ENCODE assay signal across 8 cellular contexts in genomic region chr17:30093463-30094147, GRCh38. TPM values are rescaled to one million over a fixed set of nuclear protein-coding genes. Genes with fewer than 3 reads are reported as not detected.
DNase-seq lines count a peak whose midpoint lies in the region; ATAC-seq and TF ChIP-seq lines count a peak whose summit lies in the region.

No MANE protein-coding gene starts in this region.

- no peak overlapping the region for H3K4me3 ChIP-seq in CD8-positive, alpha-beta T cell (ENCODE audit: low read depth, low read length)
- H3K4me3 ChIP-seq in HEK293 (ENCODE audit: low read depth, low read length) (no peak overlapping the region), fibroblast of lung (replicated peaks in 1 of 4; ENCODE audit: control extremely low read depth in 1 of 4, insufficient read depth in 1 of 4, low read depth in 3 of 4, low read length in 4 of 4) (no peak overlapping the region)

- no peak overlapping the region for H3K4me3 Mint-ChIP-seq in CD8-positive, alpha-beta T cell
- no peak overlapping the region for H3K4me3 Mint-ChIP-seq in natural killer cell treated with Interleukin-12 subunit alpha and Interleukin-12 subunit beta and Interleukin-15 and Interleukin-18, amount 100 ng/mL, for 72 hours

- peak; percentile 93 for TF ChIP-seq CTCF in CD8-positive, alpha-beta T cell (IDR thresholded peaks at IDR 0.05)
- TF ChIP-seq CTCF in HEK293 (tag by site-specific recombination; IDR thresholded peaks at IDR 0.05), result peak; percentile 84
- peak; percentile 63 to 68 for TF ChIP-seq CTCF in fibroblast of lung (conservative IDR thresholded peaks at IDR 0.05 in 1 of 2, IDR thresholded peaks at IDR 0.05 in 1 of 2; ENCODE audit: low read depth in 1 of 2, low read length in 2 of 2)

- H3K79me2 ChIP-seq in fibroblast of lung (ENCODE audit: control insufficient read depth, insufficient read depth, low read length), result no peaks in the 10 kb centered on the region

- H3K9ac ChIP-seq in fibroblast of lung (ENCODE audit: insufficient read depth, low read length), result no peak overlapping the region

- no peaks in the 10 kb centered on the region for H4K20me1 ChIP-seq in fibroblast of lung (ENCODE audit: control insufficient read depth, extremely low read depth, insufficient read depth, low read length)

- peak; percentile 52 for ATAC-seq in CD8-positive, alpha-beta T cell
- ATAC-seq in natural killer cell treated with Interleukin-12 subunit alpha and Interleukin-12 subunit beta and Interleukin-15 and Interleukin-18, amount 100 ng/mL, for 72 hours, result peak; percentile 57 to 62
- no peak for ATAC-seq in GM18873 (IDR thresholded peaks at IDR 0.05; ENCODE audit: low FRiP score, unreplicated experiment)

- H3K4me2 ChIP-seq in fibroblast of lung (ENCODE audit: extremely low read depth, insufficient read depth, low read length), result peak overlapping the region; percentile 38

- no peaks in the 10 kb centered on the region for H3K36me3 Mint-ChIP-seq in CD8-positive, alpha-beta T cell
- no peaks in the 10 kb centered on the region for H3K36me3 Mint-ChIP-seq in natural killer cell treated with Interleukin-12 subunit alpha and Interleukin-12 subunit beta and Interleukin-15 and Interleukin-18, amount 100 ng/mL, for 72 hours

- H3K9me3 Mint-ChIP-seq in CD8-positive, alpha-beta T cell, result no peaks in the 10 kb centered on the region
- H3K9me3 Mint-ChIP-seq in natural killer cell treated with Interleukin-12 subunit alpha and Interleukin-12 subunit beta and Interleukin-15 and Interleukin-18, amount 100 ng/mL, for 72 hours, result no peaks in the 10 kb centered on the region

- no peak overlapping the region for H3K27ac ChIP-seq in CD8-positive, alpha-beta T cell (ENCODE audit: low read depth, low read length)
- H3K27ac ChIP-seq in HEK293 (ENCODE audit: extremely low read depth, low read depth, low read length) (no peak overlapping the region), fibroblast of lung (ENCODE audit: insufficient read depth, low read length) (no peak overlapping the region)

- no peaks in the 10 kb centered on the region for H3K9me3 ChIP-seq in CD8-positive, alpha-beta T cell (ENCODE audit: low read length)
- H3K9me3 ChIP-seq in HEK293 (ENCODE audit: control insufficient read depth, insufficient read depth, low read depth, low read length) (no peaks in the 10 kb centered on the region), fibroblast of lung (ENCODE audit: control insufficient read depth, insufficient read depth, low read depth, low read length) (no peaks in the 10 kb centered on the region)

- no peaks in the 10 kb centered on the region for H3K27me3 ChIP-seq in CD8-positive, alpha-beta T cell (ENCODE audit: insufficient read depth, low read length)
- H3K27me3 ChIP-seq in fibroblast of lung (ENCODE audit: control insufficient read depth, insufficient read depth, low read length), result no peaks in the 10 kb centered on the region

- intact Hi-C loops in CD8-positive, alpha-beta T cell (cut with DNase I, micrococcal nuclease), result loop anchor here (1.0 to 10.0 kb wide), 6 partner anchors 66 to 513 kb away; partner anchors contain the start of gene GIT1 (in 1 of the 2)

- peak overlapping the region; percentile 69 for H2AFZ ChIP-seq in fibroblast of lung (ENCODE audit: low read length)

- POLR2A ChIA-PET in CD8-positive, alpha-beta T cell (lab: Charles Lee), result interaction anchor here (0.8 to 1.1 kb wide), 2 partner anchors 11 to 12 kb away, joined by 3 read pairs; no protein-coding TSS in a partner anchor
- POLR2A ChIA-PET in HEK293 (lab: Yijun Ruan, JAX), result interaction anchor here (0.5 to 1.0 kb wide), 3 partner anchors 21 to 286 kb away, joined by 3 to 5 read pairs (median 3); partner anchors contain the start of gene SSH2

- CTCF ChIA-PET in CD8-positive, alpha-beta T cell (lab: Charles Lee), result interaction anchor here (0.6 to 6.5 kb wide), 39 partner anchors 8 to 1454 kb away, joined by 3 to 58 read pairs (median 3); partner anchors contain the start of gene NSRP1
- CTCF ChIA-PET in HEK293 (lab: Yijun Ruan, JAX), result interaction anchor here (0.6 to 7.4 kb wide), 86 partner anchors 9 to 945 kb away, joined by 3 to 137 read pairs (median 5); partner anchors contain the start of genes ABHD15, ANKRD13B, SSH2 and TP53I13

- peak in 5 of 7 experiments; percentile 14 to 57 (median 35) for DNase-seq in CD8-positive, alpha-beta T cell
- DNase-seq in NOMO-1 treated with DMSO at 0.1 percent for 48 hours (lab: John Stamatoyannopoulos, UW; ENCODE audit: unreplicated experiment), result peak; percentile 47
- peak; percentile 32 for DNase-seq in activated T-cell treated with anti-CD3 and anti-CD28 coated beads for 24 hours (ENCODE audit: low read depth)
- DNase-seq in fibroblast of lung (ENCODE audit: low read depth in 2 of 2), result peak; percentile 39 to 61
- DNase-seq in natural killer cell treated with Interleukin-12 subunit alpha and Interleukin-12 subunit beta and Interleukin-15 and Interleukin-18, amount 100 ng/mL, for 72 hours (ENCODE audit: low spot score), result peak; percentile 65
- DNase-seq in ureter (ENCODE audit: low spot score), result no peak

- H3K27ac Mint-ChIP-seq in CD8-positive, alpha-beta T cell, result no peak overlapping the region
- no peak overlapping the region for H3K27ac Mint-ChIP-seq in natural killer cell treated with Interleukin-12 subunit alpha and Interleukin-12 subunit beta and Interleukin-15 and Interleukin-18, amount 100 ng/mL, for 72 hours

- peaks cover 14% of the 10 kb centered on the region for H3K27me3 Mint-ChIP-seq in CD8-positive, alpha-beta T cell (ENCODE audit: low read depth)
- H3K27me3 Mint-ChIP-seq in natural killer cell treated with Interleukin-12 subunit alpha and Interleukin-12 subunit beta and Interleukin-15 and Interleukin-18, amount 100 ng/mL, for 72 hours, result peaks cover 30 to 50% of the 10 kb centered on the region in 2 donors

- no peaks in the 10 kb centered on the region for H3K36me3 ChIP-seq in CD8-positive, alpha-beta T cell (ENCODE audit: insufficient read depth, low read length)
- H3K36me3 ChIP-seq in HEK293 (ENCODE audit: control insufficient read depth in 2 of 2, insufficient read depth in 1 of 2, low read length in 2 of 2) (no peaks in the 10 kb centered on the region), fibroblast of lung (ENCODE audit: control insufficient read depth, insufficient read depth, low read length) (no peaks in the 10 kb centered on the region)

- H3K4me1 Mint-ChIP-seq in CD8-positive, alpha-beta T cell (ENCODE audit: low read depth), result peaks cover 4% of the 10 kb centered on the region
- H3K4me1 Mint-ChIP-seq in natural killer cell treated with Interleukin-12 subunit alpha and Interleukin-12 subunit beta and Interleukin-15 and Interleukin-18, amount 100 ng/mL, for 72 hours (ENCODE audit: low read depth in 2 of 2), result peaks cover 6 to 14% of the 10 kb centered on the region in 2 donors

- no peaks in the 10 kb centered on the region for H3K4me1 ChIP-seq in CD8-positive, alpha-beta T cell (ENCODE audit: insufficient read depth, low read length)
- no peaks in the 10 kb centered on the region for H3K4me1 ChIP-seq in HEK293 (ENCODE audit: control insufficient read depth, insufficient read depth, low read length)
- H3K4me1 ChIP-seq in fibroblast of lung (ENCODE audit: control insufficient read depth, extremely low read depth, insufficient read depth, low read length), result peaks cover 5% of the 10 kb centered on the region

TF ChIP-seq in HEK293, 187 proteins besides CTCF, POLR2A, EP300 and RAD21:
- TF ChIP-seq ZNF654 (tag by site-specific recombination; IDR thresholded peaks at IDR 0.05; ENCODE audit: low read depth) (peak; percentile 94), ZSCAN30 (tag by site-specific recombination; IDR thresholded peaks at IDR 0.05) (0 out of 2 replicates have a peak, but pooled peaks have one; percentile 15), IKZF3 (tag by site-specific recombination; IDR thresholded peaks at IDR 0.05) (peak; percentile 73), PRDM1 (tag by site-specific recombination; IDR thresholded peaks at IDR 0.05) (no peak), ZBTB6 (tag by site-specific recombination; IDR thresholded peaks at IDR 0.05) (0 out of 2 replicates have a peak, but pooled peaks have one; percentile 41), ZBTB17 (tag by site-specific recombination; IDR thresholded peaks at IDR 0.05) (peak; percentile 51; the same call in 1 of the 2 replicates), ZBTB8A (tag by site-specific recombination; IDR thresholded peaks at IDR 0.05) (peak; percentile 47; the same call in 1 of the 2 replicates), ZNF155 (tag by site-specific recombination; IDR thresholded peaks at IDR 0.05) (no peak)
TF ChIP-seq in HEK293: peak in this region for 6.

RNA-seq across cellular contexts. Expression of gene NSRP1, which starts 23.0 kb away (rescaled TPM):
- 10 to 100 TPM; 22.4 to 23.1 TPM for total RNA-seq in CD8-positive, alpha-beta T cell
- total RNA-seq in fibroblast of lung (9.2 and 12.7 TPM in 2 replicates), ureter (46.8 TPM)
- 19.5 and 19.8 TPM in 2 replicates for polyA plus RNA-seq in fibroblast of lung
- 34.7 and 37.8 TPM in 2 replicates for polyA plus RNA-seq in fibroblast of lung (2012)
- 3.3 and 9.6 TPM in 2 replicates for polyA minus RNA-seq in fibroblast of lung (ENCODE audit: low replicate concordance)
- total RNA-seq in natural killer cell treated with Interleukin-12 subunit alpha and Interleukin-12 subunit beta and Interleukin-15 and Interleukin-18, amount 100 ng/mL, for 72 hours, result 10 to 100 TPM; 35.7 to 59.8 TPM
